In genomic region chr21:45478115-45478801, GRCh38 we compare ENCODE assay signal across 8 cellular contexts.
A peak's percentile ranks its signal among the peaks of the same experiment; 100 is the strongest.
DNase-seq lines count a peak whose midpoint lies in the region; ATAC-seq, FAIRE-seq and TF ChIP-seq lines count a peak whose summit lies in the region.

No MANE protein-coding gene starts in this region.

- ATAC-seq in WTC11 (peak; percentile 84), GM19395 (IDR thresholded peaks at IDR 0.05; ENCODE audit: unreplicated experiment) (no peak)

- H3K4me3 ChIP-seq in bronchial epithelial cell (ENCODE audit: low read depth, low read length): no peak overlapping the region
- H3K4me3 ChIP-seq in keratinocyte (ENCODE audit: control insufficient read depth in 2 of 3, extremely low read depth in 1 of 3, insufficient read depth in 2 of 3, low read depth in 1 of 3, low read length in 3 of 3): no peak overlapping the region

- H3K4me1 Mint-ChIP-seq in WTC11: peaks cover 6% of the 10 kb centered on the region

- H3K4me2 ChIP-seq in keratinocyte (ENCODE audit: control insufficient read depth, extremely low read depth, insufficient read depth, low read depth, low read length): no peak overlapping the region

- FAIRE-seq in bronchial epithelial cell (lab: Jason Lieb, UNC) (no peak), keratinocyte (lab: Jason Lieb, UNC) (no peak)

- H3K9me3 ChIP-seq in keratinocyte (ENCODE audit: control insufficient read depth, low read depth, low read length): no peaks in the 10 kb centered on the region

- no peaks in the 10 kb centered on the region for H3K4me1 ChIP-seq in keratinocyte (ENCODE audit: control insufficient read depth, extremely low read depth, insufficient read depth, low read length)

- peak; percentile 75 for DNase-seq in GF-D8 (lab: John Stamatoyannopoulos, UW)
- peak; percentile 53 for DNase-seq in NCI-H1417 treated with DMSO at 0.1 percent for 48 hours (lab: John Stamatoyannopoulos, UW)
- peak; percentile 86 for DNase-seq in WTC11 (ENCODE audit: low spot score)
- peak; percentile 22 for DNase-seq in bronchial epithelial cell (ENCODE audit: low read depth)
- DNase-seq in keratinocyte (ENCODE audit: low read depth, low spot score): no peak
- DNase-seq in stimulated activated CD4-positive, alpha-beta T cell treated with anti-CD3 and anti-CD28 coated beads, Interleukin-15, amount 100 ng/mL, for 24 hours: peak; percentile 87
- DNase-seq in NCI-H226: no peak

- dilution Hi-C loops in keratinocyte (cut with MboI; ENCODE audit: extremely low pct_ligation_motif_present, low sequenced_read_pairs): no loop called here

- H3K27ac Mint-ChIP-seq in WTC11: peak overlapping the region; percentile 86

- no peak overlapping the region for H3K27ac ChIP-seq in keratinocyte (ENCODE audit: control insufficient read depth, insufficient read depth, low read length)

- H3K9ac ChIP-seq in keratinocyte (ENCODE audit: control insufficient read depth, extremely low read depth, insufficient read depth, low read length): no peak overlapping the region

- POLR2A ChIA-PET in WTC11 (lab: Charles Lee): no interaction called here

- H2AFZ ChIP-seq in keratinocyte (ENCODE audit: control insufficient read depth, low read length): no peak overlapping the region

- H3K9me3 Mint-ChIP-seq in WTC11: peaks cover 4% of the 10 kb centered on the region

- CTCF ChIA-PET in WTC11 (lab: Charles Lee): interaction anchor here (0.6 to 1.7 kb wide), 7 partner anchors 9 to 138 kb away, joined by 3 to 6 read pairs (median 3); no protein-coding TSS in a partner anchor

- no peaks in the 10 kb centered on the region for H4K20me1 ChIP-seq in keratinocyte (ENCODE audit: control insufficient read depth, extremely low read depth, insufficient read depth, low read length)

- H3K4me3 Mint-ChIP-seq in WTC11: no peak overlapping the region

- no peaks in the 10 kb centered on the region for H3K9me1 ChIP-seq in keratinocyte (ENCODE audit: control insufficient read depth, extremely low read depth, insufficient read depth, low read length)

- peaks cover 36% of the 10 kb centered on the region for H3K36me3 Mint-ChIP-seq in WTC11

- no peaks in the 10 kb centered on the region for H3K36me3 ChIP-seq in bronchial epithelial cell (ENCODE audit: control insufficient read depth, insufficient read depth, low read length)
- H3K36me3 ChIP-seq in keratinocyte (ENCODE audit: control insufficient read depth in 2 of 2, extremely low read depth in 1 of 2, insufficient read depth in 2 of 2, low read length in 2 of 2): peaks cover 7 to 19% of the 10 kb centered on the region in 2 experiments

- H3K27me3 Mint-ChIP-seq in WTC11 (ENCODE audit: low read depth): no peaks in the 10 kb centered on the region

- H3K27me3 ChIP-seq in bronchial epithelial cell (ENCODE audit: control insufficient read depth, insufficient read depth, low read length) (no peaks in the 10 kb centered on the region), keratinocyte (ENCODE audit: control insufficient read depth, extremely low read depth, insufficient read depth, low read length) (no peaks in the 10 kb centered on the region)

- peak; percentile 76 for TF ChIP-seq CTCF in WTC11 (IDR thresholded peaks at IDR 0.05)
- TF ChIP-seq CTCF in bronchial epithelial cell (IDR thresholded peaks at IDR 0.05; ENCODE audit: insufficient read depth, low read length, severe bottlenecking): peak; percentile 93
- TF ChIP-seq CTCF in keratinocyte (optimal IDR thresholded peaks at IDR 0.05 in 1 of 3, IDR thresholded peaks at IDR 0.05 in 1 of 3, conservative IDR thresholded peaks at IDR 0.05 in 1 of 3; ENCODE audit: extremely low read depth in 1 of 3, insufficient read depth in 2 of 3, low read length in 3 of 3): peak in 2 of 3 experiments; percentile 69 to 75

- H3K79me2 ChIP-seq in keratinocyte (ENCODE audit: control insufficient read depth, insufficient read depth, low read length): no peaks in the 10 kb centered on the region

TF ChIP-seq in WTC11, 78 proteins besides CTCF, POLR2A, EP300 and RAD21:
- TF ChIP-seq ZSCAN18 (CRISPR knock-in tag; IDR thresholded peaks at IDR 0.05) (no peak), SMAD4 (CRISPR knock-in tag; IDR thresholded peaks at IDR 0.05) (peak; percentile 92)

Comparison
In these comparisons a context has a peak if more than half of its experiments do, and no peak if none do; other contexts are left out.
1. DNase-seq: peak in GF-D8 (single experiment), NCI-H1417 treated with DMSO at 0.1 percent for 48 hours (single experiment), WTC11 (single experiment), bronchial epithelial cell (single experiment) and stimulated activated CD4-positive, alpha-beta T cell treated with anti-CD3 and anti-CD28 coated beads, Interleukin-15, amount 100 ng/mL, for 24 hours (single experiment); none in keratinocyte (single experiment) and NCI-H226 (single experiment).
2. Peak in every context shown above with its lines, with median percentiles within 50 percentile points of each other: CTCF ChIP-seq.